Comparison of ENCODE assay signal across 16 cellular contexts in genomic region chr1:149724618-149725302, GRCh38. TPM values are rescaled to one million over a fixed set of nuclear protein-coding genes. Genes with fewer than 3 reads are reported as not detected.
"Had no signal": no experiment of that assay in that cellular context is flagged by ENCODE, and none has a peak within 500 bp of the region (broad histone marks: within the 10 kb centered on the region; RNA-seq: fewer than 3 reads in every experiment).

No MANE protein-coding gene starts in this region.

RNA-seq across cellular contexts. Expression of gene FCGR1A, which starts 57.7 kb away (rescaled TPM):
- total RNA-seq: activated B cell treated with CpG ODN at 0.5 μM for 24 hours; activated CD4-positive, alpha-beta memory T cell treated with anti-CD3 and anti-CD28 coated beads for 36 hours; activated CD4-positive, alpha-beta T cell treated with anti-CD3 and anti-CD28 coated beads, Interleukin-2, amount 10 ng/mL, durations not matched to agents 24 days and 14 days; activated CD8-positive, alpha-beta T cell treated with anti-CD3 and anti-CD28 coated beads for 36 hours; activated naive CD4-positive, alpha-beta T cell treated with anti-CD3 and anti-CD28 coated beads for 36 hours; activated naive CD4-positive, alpha-beta T cell treated with anti-CD3 and anti-CD28 coated beads, Interleukin-2, amount 50 U/mL, for 72 hours; activated naive CD8-positive, alpha-beta T cell treated with anti-CD3 and anti-CD28 coated beads for 36 hours; activated T-cell treated with anti-CD3 and anti-CD28 coated beads, Interleukin-2, amount 50 U/mL, for 4 hours; activated T-cell treated with anti-CD3 and anti-CD28 coated beads, Interleukin-2, amount 50 U/mL, for 72 hours; activated T-helper 1 cell treated with anti-CD3 and anti-CD28 coated beads, Interleukin-12 subunit alpha, Interleukin-12 subunit beta, Interleukin-2, Interleukin-4 antibody, amounts not matched to agents 30 ng/mL and 10 ng/mL and 1 ng/mL, durations not matched to agents 14 hours and 24 hours and 36 hours; activated T-helper 17 cell treated with anti-CD3 and anti-CD28 coated beads, Interleukin-2, amount 50 U/mL, for 72 hours; bronchial epithelial cell; chondrocyte; T-cell; T-helper 1 cell treated with Interleukin-12 subunit alpha and Interleukin-12 subunit beta and Interleukin-4 antibody, amounts not matched to agents 30 ng/mL and 1 ng/mL, for 36 hours; T-helper 2 cell treated with Interferon-gamma antibody and Interleukin-4, amounts not matched to agents 100 ng/mL and 5 ng/mL, for 36 hours had no signal
